Comparison of ENCODE assay signal across 17 cellular contexts in genomic region chr3:146465713-146466465, GRCh38. TPM values are rescaled to one million over a fixed set of nuclear protein-coding genes. Genes with fewer than 3 reads are reported as not detected.
"Had no signal": no experiment of that assay in that cellular context is flagged by ENCODE, and none has a peak within 500 bp of the region (broad histone marks: within the 10 kb centered on the region; RNA-seq: fewer than 3 reads in every experiment).

No MANE protein-coding gene starts in this region.

- H3K27ac ChIP-seq: right atrium auricular region, skin epidermis, transverse colon had no signal

- H3K36me3 ChIP-seq: right atrium auricular region, transverse colon had no signal

- H3K4me3 Mint-ChIP-seq: nephron progenitor cell had no signal

- ATAC-seq: left ventricle myocardium superior had no signal

- H3K4me3 ChIP-seq: right atrium auricular region, skin epidermis, transverse colon had no signal

- H3K4me1 Mint-ChIP-seq: nephron progenitor cell had no signal

- H3K27ac Mint-ChIP-seq: nephron progenitor cell had no signal

- H3K27me3 ChIP-seq: right atrium auricular region, transverse colon had no signal

- H3K9me3 ChIP-seq: right atrium auricular region, transverse colon had no signal

- DNase-seq: activated CD4-positive, alpha-beta T cell treated with anti-CD3 and anti-CD28 coated beads, Interleukin-2, amount 50 U/mL, for 1 hour; activated naive CD4-positive, alpha-beta T cell; activated T-cell treated with anti-CD3 and anti-CD28 coated beads for 4 hours; erythroblast; hippocampal formation; kidney glomerular epithelial cell; left ventricle myocardium superior; nephron progenitor cell; occipital lobe; stimulated activated CD4-positive, alpha-beta T cell treated with anti-CD3 and anti-CD28 coated beads, Interleukin-4, amount 100 ng/mL, for 24 hours; stimulated activated naive CD4-positive, alpha-beta T cell; transverse colon had no signal

RNA-seq across cellular contexts. Expression of gene PLSCR2, which starts 3.5 kb away (rescaled TPM):
- total RNA-seq: astrocyte, left ventricle myocardium superior, mesenteric fat pad, occipital lobe, right atrium auricular region, subcutaneous adipose tissue had no signal
